3 cellular contexts compared by ENCODE assay signal in the genomic region with DNA sequence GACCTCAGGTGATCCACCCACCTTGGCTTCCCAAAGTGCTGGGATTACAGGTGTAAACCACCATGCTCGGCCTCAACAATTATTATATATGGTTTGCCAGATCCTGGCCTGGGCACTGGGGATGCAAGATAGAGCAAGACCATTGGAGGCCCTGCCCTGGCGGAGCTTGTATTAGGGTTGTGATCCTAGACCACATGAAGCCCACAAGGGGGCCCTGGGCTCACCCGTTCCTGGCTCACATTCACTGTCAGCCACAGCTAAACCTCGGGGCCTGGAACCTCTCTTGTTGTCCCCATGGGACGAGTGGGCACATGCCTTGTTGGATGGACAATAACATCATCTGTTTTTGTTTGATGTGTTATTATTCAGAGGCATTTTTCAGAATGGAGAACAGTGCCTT.
TF ChIP-seq lines count a peak whose summit lies in the region.

No MANE protein-coding gene starts in this region.

TF ChIP-seq in A549, 52 proteins besides CTCF, POLR2A, EP300 and RAD21:
- TF ChIP-seq FOXS1 (CRISPR knock-in tag; IDR thresholded peaks at IDR 0.05) (no peak), CBX2 (IDR thresholded peaks at IDR 0.05; ENCODE audit: borderline replicate concordance, low read depth) (no peak), PHF8 (IDR thresholded peaks at IDR 0.05; ENCODE audit: borderline replicate concordance, low read depth) (no peak), RNF2 (IDR thresholded peaks at IDR 0.05; ENCODE audit: borderline replicate concordance, low read depth) (no peak), HDAC2 (IDR thresholded peaks at IDR 0.05) (no peak), MYC (IDR thresholded peaks at IDR 0.05; ENCODE audit: borderline replicate concordance, low read length) (no peak), GATA3 (IDR thresholded peaks at IDR 0.05; ENCODE audit: borderline replicate concordance) (no peak), EHMT2 (IDR thresholded peaks at IDR 0.05; ENCODE audit: low read depth) (no peak)
- TF ChIP-seq, protein P1, sequence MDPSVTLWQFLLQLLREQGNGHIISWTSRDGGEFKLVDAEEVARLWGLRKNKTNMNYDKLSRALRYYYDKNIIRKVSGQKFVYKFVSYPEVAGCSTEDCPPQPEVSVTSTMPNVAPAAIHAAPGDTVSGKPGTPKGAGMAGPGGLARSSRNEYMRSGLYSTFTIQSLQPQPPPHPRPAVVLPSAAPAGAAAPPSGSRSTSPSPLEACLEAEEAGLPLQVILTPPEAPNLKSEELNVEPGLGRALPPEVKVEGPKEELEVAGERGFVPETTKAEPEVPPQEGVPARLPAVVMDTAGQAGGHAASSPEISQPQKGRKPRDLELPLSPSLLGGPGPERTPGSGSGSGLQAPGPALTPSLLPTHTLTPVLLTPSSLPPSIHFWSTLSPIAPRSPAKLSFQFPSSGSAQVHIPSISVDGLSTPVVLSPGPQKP (IDR thresholded peaks at IDR 0.05; ENCODE audit: low read depth, low read length), result no peak
- TF ChIP-seq, protein P2, sequence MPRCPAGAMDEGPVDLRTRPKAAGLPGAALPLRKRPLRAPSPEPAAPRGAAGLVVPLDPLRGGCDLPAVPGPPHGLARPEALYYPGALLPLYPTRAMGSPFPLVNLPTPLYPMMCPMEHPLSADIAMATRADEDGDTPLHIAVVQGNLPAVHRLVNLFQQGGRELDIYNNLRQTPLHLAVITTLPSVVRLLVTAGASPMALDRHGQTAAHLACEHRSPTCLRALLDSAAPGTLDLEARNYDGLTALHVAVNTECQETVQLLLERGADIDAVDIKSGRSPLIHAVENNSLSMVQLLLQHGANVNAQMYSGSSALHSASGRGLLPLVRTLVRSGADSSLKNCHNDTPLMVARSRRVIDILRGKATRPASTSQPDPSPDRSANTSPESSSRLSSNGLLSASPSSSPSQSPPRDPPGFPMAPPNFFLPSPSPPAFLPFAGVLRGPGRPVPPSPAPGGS (IDR thresholded peaks at IDR 0.05), result no peak

TF ChIP-seq in GM23338, 12 proteins besides CTCF, POLR2A, EP300 and RAD21 (continues in another document):
- TF ChIP-seq, protein P3, sequence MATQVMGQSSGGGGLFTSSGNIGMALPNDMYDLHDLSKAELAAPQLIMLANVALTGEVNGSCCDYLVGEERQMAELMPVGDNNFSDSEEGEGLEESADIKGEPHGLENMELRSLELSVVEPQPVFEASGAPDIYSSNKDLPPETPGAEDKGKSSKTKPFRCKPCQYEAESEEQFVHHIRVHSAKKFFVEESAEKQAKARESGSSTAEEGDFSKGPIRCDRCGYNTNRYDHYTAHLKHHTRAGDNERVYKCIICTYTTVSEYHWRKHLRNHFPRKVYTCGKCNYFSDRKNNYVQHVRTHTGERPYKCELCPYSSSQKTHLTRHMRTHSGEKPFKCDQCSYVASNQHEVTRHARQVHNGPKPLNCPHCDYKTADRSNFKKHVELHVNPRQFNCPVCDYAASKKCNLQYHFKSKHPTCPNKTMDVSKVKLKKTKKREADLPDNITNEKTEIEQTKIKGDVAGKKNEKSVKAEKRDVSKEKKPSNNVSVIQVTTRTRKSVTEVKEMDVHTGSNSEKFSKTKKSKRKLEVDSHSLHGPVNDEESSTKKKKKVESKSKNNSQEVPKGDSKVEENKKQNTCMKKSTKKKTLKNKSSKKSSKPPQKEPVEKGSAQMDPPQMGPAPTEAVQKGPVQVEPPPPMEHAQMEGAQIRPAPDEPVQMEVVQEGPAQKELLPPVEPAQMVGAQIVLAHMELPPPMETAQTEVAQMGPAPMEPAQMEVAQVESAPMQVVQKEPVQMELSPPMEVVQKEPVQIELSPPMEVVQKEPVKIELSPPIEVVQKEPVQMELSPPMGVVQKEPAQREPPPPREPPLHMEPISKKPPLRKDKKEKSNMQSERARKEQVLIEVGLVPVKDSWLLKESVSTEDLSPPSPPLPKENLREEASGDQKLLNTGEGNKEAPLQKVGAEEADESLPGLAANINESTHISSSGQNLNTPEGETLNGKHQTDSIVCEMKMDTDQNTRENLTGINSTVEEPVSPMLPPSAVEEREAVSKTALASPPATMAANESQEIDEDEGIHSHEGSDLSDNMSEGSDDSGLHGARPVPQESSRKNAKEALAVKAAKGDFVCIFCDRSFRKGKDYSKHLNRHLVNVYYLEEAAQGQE (IDR thresholded peaks at IDR 0.05; ENCODE audit: unreplicated experiment), result no peak
- TF ChIP-seq, protein P4, sequence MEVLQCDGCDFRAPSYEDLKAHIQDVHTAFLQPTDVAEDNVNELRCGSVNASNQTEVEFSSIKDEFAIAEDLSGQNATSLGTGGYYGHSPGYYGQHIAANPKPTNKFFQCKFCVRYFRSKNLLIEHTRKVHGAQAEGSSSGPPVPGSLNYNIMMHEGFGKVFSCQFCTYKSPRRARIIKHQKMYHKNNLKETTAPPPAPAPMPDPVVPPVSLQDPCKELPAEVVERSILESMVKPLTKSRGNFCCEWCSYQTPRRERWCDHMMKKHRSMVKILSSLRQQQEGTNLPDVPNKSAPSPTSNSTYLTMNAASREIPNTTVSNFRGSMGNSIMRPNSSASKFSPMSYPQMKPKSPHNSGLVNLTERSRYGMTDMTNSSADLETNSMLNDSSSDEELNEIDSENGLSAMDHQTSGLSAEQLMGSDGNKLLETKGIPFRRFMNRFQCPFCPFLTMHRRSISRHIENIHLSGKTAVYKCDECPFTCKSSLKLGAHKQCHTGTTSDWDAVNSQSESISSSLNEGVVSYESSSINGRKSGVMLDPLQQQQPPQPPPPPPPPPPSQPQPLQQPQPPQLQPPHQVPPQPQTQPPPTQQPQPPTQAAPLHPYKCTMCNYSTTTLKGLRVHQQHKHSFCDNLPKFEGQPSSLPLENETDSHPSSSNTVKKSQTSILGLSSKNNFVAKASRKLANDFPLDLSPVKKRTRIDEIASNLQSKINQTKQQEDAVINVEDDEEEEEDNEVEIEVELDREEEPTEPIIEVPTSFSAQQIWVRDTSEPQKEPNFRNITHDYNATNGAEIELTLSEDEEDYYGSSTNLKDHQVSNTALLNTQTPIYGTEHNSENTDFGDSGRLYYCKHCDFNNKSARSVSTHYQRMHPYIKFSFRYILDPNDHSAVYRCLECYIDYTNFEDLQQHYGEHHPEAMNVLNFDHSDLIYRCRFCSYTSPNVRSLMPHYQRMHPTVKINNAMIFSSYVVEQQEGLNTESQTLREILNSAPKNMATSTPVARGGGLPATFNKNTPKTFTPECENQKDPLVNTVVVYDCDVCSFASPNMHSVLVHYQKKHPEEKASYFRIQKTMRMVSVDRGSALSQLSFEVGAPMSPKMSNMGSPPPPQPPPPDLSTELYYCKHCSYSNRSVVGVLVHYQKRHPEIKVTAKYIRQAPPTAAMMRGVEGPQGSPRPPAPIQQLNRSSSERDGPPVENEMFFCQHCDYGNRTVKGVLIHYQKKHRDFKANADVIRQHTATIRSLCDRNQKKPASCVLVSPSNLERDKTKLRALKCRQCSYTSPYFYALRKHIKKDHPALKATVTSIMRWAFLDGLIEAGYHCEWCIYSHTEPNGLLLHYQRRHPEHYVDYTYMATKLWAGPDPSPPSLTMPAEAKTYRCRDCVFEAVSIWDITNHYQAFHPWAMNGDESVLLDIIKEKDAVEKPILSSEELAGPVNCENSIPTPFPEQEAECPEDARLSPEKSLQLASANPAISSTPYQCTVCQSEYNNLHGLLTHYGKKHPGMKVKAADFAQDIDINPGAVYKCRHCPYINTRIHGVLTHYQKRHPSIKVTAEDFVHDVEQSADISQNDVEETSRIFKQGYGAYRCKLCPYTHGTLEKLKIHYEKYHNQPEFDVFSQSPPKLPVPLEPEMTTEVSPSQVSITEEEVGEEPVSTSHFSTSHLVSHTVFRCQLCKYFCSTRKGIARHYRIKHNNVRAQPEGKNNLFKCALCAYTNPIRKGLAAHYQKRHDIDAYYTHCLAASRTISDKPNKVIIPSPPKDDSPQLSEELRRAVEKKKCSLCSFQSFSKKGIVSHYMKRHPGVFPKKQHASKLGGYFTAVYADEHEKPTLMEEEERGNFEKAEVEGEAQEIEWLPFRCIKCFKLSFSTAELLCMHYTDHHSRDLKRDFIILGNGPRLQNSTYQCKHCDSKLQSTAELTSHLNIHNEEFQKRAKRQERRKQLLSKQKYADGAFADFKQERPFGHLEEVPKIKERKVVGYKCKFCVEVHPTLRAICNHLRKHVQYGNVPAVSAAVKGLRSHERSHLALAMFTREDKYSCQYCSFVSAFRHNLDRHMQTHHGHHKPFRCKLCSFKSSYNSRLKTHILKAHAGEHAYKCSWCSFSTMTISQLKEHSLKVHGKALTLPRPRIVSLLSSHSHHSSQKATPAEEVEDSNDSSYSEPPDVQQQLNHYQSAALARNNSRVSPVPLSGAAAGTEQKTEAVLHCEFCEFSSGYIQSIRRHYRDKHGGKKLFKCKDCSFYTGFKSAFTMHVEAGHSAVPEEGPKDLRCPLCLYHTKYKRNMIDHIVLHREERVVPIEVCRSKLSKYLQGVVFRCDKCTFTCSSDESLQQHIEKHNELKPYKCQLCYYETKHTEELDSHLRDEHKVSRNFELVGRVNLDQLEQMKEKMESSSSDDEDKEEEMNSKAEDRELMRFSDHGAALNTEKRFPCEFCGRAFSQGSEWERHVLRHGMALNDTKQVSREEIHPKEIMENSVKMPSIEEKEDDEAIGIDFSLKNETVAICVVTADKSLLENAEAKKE (CRISPR knock-in tag; IDR thresholded peaks at IDR 0.05), result no peak

TF ChIP-seq in H1, 55 proteins besides CTCF, POLR2A, EP300 and RAD21:
- TF ChIP-seq NANOG (IDR thresholded peaks at IDR 0.05; ENCODE audit: insufficient read depth, low read depth, low read length, poor library complexity, severe bottlenecking), result no peak
- TF ChIP-seq HDAC2 (IDR thresholded peaks at IDR 0.05; ENCODE audit: borderline replicate concordance in 1 of 2, low read depth in 2 of 2, low read length in 2 of 2), result no peak
- TF ChIP-seq SP4 (IDR thresholded peaks at IDR 0.05; ENCODE audit: low read length), result no peak
- no peak for TF ChIP-seq EGR1 (IDR thresholded peaks at IDR 0.05; ENCODE audit: borderline replicate concordance, low read depth, low read length)
- TF ChIP-seq TAF1 (IDR thresholded peaks at IDR 0.05; ENCODE audit: low read depth, low read length), result no peak
- no peak for TF ChIP-seq CHD1 (IDR thresholded peaks at IDR 0.05; ENCODE audit: low read depth, low read length)
- TF ChIP-seq CEBPB (IDR thresholded peaks at IDR 0.05; ENCODE audit: low read depth, low read length), result no peak
- TF ChIP-seq SP1 (IDR thresholded peaks at IDR 0.05; ENCODE audit: low read depth, low read length), result no peak
- no peak for TF ChIP-seq TEAD4 (IDR thresholded peaks at IDR 0.05; ENCODE audit: low read depth, low read length)
- no peak for TF ChIP-seq KDM4A (IDR thresholded peaks at IDR 0.05; ENCODE audit: low read depth, low read length, severe bottlenecking)
- TF ChIP-seq JUN (IDR thresholded peaks at IDR 0.05; ENCODE audit: low read depth, low read length), result no peak
- TF ChIP-seq, protein P5, sequence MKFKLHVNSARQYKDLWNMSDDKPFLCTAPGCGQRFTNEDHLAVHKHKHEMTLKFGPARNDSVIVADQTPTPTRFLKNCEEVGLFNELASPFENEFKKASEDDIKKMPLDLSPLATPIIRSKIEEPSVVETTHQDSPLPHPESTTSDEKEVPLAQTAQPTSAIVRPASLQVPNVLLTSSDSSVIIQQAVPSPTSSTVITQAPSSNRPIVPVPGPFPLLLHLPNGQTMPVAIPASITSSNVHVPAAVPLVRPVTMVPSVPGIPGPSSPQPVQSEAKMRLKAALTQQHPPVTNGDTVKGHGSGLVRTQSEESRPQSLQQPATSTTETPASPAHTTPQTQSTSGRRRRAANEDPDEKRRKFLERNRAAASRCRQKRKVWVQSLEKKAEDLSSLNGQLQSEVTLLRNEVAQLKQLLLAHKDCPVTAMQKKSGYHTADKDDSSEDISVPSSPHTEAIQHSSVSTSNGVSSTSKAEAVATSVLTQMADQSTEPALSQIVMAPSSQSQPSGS (IDR thresholded peaks at IDR 0.05; ENCODE audit: low read length), result no peak
- TF ChIP-seq JUND (IDR thresholded peaks at IDR 0.05; ENCODE audit: low read length), result no peak
- TF ChIP-seq, protein P6, sequence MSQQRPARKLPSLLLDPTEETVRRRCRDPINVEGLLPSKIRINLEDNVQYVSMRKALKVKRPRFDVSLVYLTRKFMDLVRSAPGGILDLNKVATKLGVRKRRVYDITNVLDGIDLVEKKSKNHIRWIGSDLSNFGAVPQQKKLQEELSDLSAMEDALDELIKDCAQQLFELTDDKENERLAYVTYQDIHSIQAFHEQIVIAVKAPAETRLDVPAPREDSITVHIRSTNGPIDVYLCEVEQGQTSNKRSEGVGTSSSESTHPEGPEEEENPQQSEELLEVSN (IDR thresholded peaks at IDR 0.05), result no peak
- TF ChIP-seq SUZ12 (IDR thresholded peaks at IDR 0.05; ENCODE audit: low read length), result no peak
- TF ChIP-seq PHF8 (conservative IDR thresholded peaks at IDR 0.05; ENCODE audit: low read depth, low read length), result no peak
